Comparison of ENCODE assay signal across 1 cellular context in the genomic region with DNA sequence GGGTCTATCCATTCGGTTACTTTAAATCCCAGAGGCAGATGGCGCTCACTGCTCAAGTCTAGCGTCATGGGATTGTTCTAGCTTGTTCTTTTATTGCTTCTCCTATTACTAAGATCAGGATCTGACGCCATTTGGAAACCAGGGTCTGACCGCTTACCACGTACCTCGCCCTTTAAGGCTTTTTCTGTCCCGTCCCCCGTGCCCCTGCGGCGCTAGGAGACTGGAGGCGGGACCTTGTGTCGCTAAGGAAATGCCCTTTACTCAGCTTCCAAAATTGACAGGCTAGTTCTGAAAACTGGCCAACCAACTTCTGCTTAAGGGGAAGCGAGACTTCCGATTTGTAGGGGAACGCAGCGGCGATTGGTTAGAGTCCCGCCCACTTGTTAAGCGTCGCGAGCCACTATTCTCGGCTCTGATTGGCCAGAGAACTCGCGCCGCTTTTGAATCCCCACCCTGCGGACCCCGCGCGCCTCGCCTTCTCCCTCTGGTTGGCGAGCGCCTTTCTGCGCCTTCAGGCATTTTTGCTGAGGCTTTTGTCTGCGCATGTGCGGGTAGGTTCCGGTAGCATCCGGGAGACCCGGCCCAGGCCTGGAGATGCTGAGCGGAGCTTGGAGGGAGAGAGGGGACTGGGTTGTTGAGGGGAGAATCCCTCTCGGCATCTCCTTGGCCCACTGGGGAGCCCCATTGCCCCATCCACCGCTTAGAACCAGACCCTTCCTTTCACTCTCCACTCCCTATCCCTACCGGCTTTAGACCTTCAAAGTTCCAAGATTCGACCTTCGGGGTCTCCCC.
TF ChIP-seq lines count a peak whose summit lies in the region.

No MANE protein-coding gene starts in this region.

TF ChIP-seq in HepG2, 621 proteins besides CTCF, POLR2A, EP300 and RAD21 (continued from another document and continues in another):
- TF ChIP-seq, protein P1, sequence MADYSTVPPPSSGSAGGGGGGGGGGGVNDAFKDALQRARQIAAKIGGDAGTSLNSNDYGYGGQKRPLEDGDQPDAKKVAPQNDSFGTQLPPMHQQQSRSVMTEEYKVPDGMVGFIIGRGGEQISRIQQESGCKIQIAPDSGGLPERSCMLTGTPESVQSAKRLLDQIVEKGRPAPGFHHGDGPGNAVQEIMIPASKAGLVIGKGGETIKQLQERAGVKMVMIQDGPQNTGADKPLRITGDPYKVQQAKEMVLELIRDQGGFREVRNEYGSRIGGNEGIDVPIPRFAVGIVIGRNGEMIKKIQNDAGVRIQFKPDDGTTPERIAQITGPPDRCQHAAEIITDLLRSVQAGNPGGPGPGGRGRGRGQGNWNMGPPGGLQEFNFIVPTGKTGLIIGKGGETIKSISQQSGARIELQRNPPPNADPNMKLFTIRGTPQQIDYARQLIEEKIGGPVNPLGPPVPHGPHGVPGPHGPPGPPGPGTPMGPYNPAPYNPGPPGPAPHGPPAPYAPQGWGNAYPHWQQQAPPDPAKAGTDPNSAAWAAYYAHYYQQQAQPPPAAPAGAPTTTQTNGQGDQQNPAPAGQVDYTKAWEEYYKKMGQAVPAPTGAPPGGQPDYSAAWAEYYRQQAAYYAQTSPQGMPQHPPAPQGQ (CRISPR knock-in tag; IDR thresholded peaks at IDR 0.05; ENCODE audit: borderline replicate concordance): no peak
- TF ChIP-seq, protein P2, sequence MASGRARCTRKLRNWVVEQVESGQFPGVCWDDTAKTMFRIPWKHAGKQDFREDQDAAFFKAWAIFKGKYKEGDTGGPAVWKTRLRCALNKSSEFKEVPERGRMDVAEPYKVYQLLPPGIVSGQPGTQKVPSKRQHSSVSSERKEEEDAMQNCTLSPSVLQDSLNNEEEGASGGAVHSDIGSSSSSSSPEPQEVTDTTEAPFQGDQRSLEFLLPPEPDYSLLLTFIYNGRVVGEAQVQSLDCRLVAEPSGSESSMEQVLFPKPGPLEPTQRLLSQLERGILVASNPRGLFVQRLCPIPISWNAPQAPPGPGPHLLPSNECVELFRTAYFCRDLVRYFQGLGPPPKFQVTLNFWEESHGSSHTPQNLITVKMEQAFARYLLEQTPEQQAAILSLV (CRISPR knock-in tag; IDR thresholded peaks at IDR 0.05; ENCODE audit: borderline replicate concordance): peak; percentile 55; the same call in 1 of the 2 replicates
- no peak for TF ChIP-seq ZNF776 (CRISPR knock-in tag; IDR thresholded peaks at IDR 0.05)
- no peak for TF ChIP-seq DMAP1 (CRISPR knock-in tag; IDR thresholded peaks at IDR 0.05)
- peak; percentile 90 for TF ChIP-seq ATF1 (CRISPR knock-in tag; IDR thresholded peaks at IDR 0.05)
- TF ChIP-seq, protein P3, sequence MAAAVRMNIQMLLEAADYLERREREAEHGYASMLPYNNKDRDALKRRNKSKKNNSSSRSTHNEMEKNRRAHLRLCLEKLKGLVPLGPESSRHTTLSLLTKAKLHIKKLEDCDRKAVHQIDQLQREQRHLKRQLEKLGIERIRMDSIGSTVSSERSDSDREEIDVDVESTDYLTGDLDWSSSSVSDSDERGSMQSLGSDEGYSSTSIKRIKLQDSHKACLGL (CRISPR knock-in tag; IDR thresholded peaks at IDR 0.05): peak; percentile 81
- no peak for TF ChIP-seq ZC3H4 (CRISPR knock-in tag; IDR thresholded peaks at IDR 0.05; ENCODE audit: borderline replicate concordance)
- TF ChIP-seq, protein P4, sequence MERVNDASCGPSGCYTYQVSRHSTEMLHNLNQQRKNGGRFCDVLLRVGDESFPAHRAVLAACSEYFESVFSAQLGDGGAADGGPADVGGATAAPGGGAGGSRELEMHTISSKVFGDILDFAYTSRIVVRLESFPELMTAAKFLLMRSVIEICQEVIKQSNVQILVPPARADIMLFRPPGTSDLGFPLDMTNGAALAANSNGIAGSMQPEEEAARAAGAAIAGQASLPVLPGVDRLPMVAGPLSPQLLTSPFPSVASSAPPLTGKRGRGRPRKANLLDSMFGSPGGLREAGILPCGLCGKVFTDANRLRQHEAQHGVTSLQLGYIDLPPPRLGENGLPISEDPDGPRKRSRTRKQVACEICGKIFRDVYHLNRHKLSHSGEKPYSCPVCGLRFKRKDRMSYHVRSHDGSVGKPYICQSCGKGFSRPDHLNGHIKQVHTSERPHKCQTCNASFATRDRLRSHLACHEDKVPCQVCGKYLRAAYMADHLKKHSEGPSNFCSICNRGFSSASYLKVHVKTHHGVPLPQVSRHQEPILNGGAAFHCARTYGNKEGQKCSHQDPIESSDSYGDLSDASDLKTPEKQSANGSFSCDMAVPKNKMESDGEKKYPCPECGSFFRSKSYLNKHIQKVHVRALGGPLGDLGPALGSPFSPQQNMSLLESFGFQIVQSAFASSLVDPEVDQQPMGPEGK (CRISPR knock-in tag; IDR thresholded peaks at IDR 0.05): 0 out of 2 replicates have a peak, but pooled peaks have one; percentile 48
- TF ChIP-seq SATB2 (CRISPR knock-in tag; IDR thresholded peaks at IDR 0.05): 0 out of 2 replicates have a peak, but pooled peaks have one; percentile 36
- TF ChIP-seq ZNF235 (CRISPR knock-in tag; IDR thresholded peaks at IDR 0.05; ENCODE audit: borderline replicate concordance): peak; percentile 67; the same call in 1 of the 2 replicates
- peak; percentile 38 for TF ChIP-seq ASH2L (IDR thresholded peaks at IDR 0.05; ENCODE audit: insufficient read length, low read depth, low read length)
- peak; percentile 76 for TF ChIP-seq SALL1 (CRISPR knock-in tag; IDR thresholded peaks at IDR 0.05)
- TF ChIP-seq ZSCAN21 (CRISPR knock-in tag; IDR thresholded peaks at IDR 0.05; ENCODE audit: borderline replicate concordance): 0 out of 2 replicates have a peak, but pooled peaks have one; percentile 63
- TF ChIP-seq ZNF205 (CRISPR knock-in tag; IDR thresholded peaks at IDR 0.05): no peak
- TF ChIP-seq, protein P5, sequence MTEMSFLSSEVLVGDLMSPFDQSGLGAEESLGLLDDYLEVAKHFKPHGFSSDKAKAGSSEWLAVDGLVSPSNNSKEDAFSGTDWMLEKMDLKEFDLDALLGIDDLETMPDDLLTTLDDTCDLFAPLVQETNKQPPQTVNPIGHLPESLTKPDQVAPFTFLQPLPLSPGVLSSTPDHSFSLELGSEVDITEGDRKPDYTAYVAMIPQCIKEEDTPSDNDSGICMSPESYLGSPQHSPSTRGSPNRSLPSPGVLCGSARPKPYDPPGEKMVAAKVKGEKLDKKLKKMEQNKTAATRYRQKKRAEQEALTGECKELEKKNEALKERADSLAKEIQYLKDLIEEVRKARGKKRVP (CRISPR knock-in tag; IDR thresholded peaks at IDR 0.05): peak in 1 of 2 experiments; percentile 72; a peak in 2 of 4 replicates
- peak; percentile 80; the same call in 1 of the 2 replicates for TF ChIP-seq DR1 (CRISPR knock-in tag; IDR thresholded peaks at IDR 0.05)
- TF ChIP-seq, protein P6, sequence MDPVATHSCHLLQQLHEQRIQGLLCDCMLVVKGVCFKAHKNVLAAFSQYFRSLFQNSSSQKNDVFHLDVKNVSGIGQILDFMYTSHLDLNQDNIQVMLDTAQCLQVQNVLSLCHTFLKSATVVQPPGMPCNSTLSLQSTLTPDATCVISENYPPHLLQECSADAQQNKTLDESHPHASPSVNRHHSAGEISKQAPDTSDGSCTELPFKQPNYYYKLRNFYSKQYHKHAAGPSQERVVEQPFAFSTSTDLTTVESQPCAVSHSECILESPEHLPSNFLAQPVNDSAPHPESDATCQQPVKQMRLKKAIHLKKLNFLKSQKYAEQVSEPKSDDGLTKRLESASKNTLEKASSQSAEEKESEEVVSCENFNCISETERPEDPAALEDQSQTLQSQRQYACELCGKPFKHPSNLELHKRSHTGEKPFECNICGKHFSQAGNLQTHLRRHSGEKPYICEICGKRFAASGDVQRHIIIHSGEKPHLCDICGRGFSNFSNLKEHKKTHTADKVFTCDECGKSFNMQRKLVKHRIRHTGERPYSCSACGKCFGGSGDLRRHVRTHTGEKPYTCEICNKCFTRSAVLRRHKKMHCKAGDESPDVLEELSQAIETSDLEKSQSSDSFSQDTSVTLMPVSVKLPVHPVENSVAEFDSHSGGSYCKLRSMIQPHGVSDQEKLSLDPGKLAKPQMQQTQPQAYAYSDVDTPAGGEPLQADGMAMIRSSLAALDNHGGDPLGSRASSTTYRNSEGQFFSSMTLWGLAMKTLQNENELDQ (CRISPR knock-in tag; IDR thresholded peaks at IDR 0.05; ENCODE audit: borderline replicate concordance): no peak
- TF ChIP-seq SALL2 (CRISPR knock-in tag; IDR thresholded peaks at IDR 0.05): no peak
- TF ChIP-seq, protein P7, sequence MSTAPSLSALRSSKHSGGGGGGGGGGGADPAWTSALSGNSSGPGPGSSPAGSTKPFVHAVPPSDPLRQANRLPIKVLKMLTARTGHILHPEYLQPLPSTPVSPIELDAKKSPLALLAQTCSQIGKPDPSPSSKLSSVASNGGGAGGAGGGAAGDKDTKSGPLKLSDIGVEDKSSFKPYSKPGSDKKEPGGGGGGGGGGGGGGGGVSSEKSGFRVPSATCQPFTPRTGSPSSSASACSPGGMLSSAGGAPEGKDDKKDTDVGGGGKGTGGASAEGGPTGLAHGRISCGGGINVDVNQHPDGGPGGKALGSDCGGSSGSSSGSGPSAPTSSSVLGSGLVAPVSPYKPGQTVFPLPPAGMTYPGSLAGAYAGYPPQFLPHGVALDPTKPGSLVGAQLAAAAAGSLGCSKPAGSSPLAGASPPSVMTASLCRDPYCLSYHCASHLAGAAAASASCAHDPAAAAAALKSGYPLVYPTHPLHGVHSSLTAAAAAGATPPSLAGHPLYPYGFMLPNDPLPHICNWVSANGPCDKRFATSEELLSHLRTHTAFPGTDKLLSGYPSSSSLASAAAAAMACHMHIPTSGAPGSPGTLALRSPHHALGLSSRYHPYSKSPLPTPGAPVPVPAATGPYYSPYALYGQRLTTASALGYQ (CRISPR knock-in tag; IDR thresholded peaks at IDR 0.05): no peak
- peak; percentile 71; the same call in 1 of the 2 replicates for TF ChIP-seq ZNF780A (CRISPR knock-in tag; IDR thresholded peaks at IDR 0.05)
- no peak for TF ChIP-seq RBM39 (IDR thresholded peaks at IDR 0.05; ENCODE audit: low read depth, low read length, poor library complexity, severe bottlenecking)
- TF ChIP-seq, protein P8, sequence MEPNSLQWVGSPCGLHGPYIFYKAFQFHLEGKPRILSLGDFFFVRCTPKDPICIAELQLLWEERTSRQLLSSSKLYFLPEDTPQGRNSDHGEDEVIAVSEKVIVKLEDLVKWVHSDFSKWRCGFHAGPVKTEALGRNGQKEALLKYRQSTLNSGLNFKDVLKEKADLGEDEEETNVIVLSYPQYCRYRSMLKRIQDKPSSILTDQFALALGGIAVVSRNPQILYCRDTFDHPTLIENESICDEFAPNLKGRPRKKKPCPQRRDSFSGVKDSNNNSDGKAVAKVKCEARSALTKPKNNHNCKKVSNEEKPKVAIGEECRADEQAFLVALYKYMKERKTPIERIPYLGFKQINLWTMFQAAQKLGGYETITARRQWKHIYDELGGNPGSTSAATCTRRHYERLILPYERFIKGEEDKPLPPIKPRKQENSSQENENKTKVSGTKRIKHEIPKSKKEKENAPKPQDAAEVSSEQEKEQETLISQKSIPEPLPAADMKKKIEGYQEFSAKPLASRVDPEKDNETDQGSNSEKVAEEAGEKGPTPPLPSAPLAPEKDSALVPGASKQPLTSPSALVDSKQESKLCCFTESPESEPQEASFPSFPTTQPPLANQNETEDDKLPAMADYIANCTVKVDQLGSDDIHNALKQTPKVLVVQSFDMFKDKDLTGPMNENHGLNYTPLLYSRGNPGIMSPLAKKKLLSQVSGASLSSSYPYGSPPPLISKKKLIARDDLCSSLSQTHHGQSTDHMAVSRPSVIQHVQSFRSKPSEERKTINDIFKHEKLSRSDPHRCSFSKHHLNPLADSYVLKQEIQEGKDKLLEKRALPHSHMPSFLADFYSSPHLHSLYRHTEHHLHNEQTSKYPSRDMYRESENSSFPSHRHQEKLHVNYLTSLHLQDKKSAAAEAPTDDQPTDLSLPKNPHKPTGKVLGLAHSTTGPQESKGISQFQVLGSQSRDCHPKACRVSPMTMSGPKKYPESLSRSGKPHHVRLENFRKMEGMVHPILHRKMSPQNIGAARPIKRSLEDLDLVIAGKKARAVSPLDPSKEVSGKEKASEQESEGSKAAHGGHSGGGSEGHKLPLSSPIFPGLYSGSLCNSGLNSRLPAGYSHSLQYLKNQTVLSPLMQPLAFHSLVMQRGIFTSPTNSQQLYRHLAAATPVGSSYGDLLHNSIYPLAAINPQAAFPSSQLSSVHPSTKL (CRISPR knock-in tag; IDR thresholded peaks at IDR 0.05): 0 out of 2 replicates have a peak, but pooled peaks have one; percentile 8
- TF ChIP-seq, protein P9, sequence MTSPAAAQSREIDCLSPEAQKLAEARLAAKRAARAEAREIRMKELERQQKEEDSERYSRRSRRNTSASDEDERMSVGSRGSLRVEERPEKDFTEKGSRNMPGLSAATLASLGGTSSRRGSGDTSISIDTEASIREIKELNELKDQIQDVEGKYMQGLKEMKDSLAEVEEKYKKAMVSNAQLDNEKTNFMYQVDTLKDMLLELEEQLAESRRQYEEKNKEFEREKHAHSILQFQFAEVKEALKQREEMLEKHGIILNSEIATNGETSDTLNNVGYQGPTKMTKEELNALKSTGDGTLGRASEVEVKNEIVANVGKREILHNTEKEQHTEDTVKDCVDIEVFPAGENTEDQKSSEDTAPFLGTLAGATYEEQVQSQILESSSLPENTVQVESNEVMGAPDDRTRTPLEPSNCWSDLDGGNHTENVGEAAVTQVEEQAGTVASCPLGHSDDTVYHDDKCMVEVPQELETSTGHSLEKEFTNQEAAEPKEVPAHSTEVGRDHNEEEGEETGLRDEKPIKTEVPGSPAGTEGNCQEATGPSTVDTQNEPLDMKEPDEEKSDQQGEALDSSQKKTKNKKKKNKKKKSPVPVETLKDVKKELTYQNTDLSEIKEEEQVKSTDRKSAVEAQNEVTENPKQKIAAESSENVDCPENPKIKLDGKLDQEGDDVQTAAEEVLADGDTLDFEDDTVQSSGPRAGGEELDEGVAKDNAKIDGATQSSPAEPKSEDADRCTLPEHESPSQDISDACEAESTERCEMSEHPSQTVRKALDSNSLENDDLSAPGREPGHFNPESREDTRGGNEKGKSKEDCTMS (CRISPR knock-in tag; conservative IDR thresholded peaks at IDR 0.05): no peak
- peak; percentile 88; the same call in 1 of the 2 replicates for TF ChIP-seq ZNF749 (CRISPR knock-in tag; IDR thresholded peaks at IDR 0.05; ENCODE audit: borderline replicate concordance)
- TF ChIP-seq, protein P10, sequence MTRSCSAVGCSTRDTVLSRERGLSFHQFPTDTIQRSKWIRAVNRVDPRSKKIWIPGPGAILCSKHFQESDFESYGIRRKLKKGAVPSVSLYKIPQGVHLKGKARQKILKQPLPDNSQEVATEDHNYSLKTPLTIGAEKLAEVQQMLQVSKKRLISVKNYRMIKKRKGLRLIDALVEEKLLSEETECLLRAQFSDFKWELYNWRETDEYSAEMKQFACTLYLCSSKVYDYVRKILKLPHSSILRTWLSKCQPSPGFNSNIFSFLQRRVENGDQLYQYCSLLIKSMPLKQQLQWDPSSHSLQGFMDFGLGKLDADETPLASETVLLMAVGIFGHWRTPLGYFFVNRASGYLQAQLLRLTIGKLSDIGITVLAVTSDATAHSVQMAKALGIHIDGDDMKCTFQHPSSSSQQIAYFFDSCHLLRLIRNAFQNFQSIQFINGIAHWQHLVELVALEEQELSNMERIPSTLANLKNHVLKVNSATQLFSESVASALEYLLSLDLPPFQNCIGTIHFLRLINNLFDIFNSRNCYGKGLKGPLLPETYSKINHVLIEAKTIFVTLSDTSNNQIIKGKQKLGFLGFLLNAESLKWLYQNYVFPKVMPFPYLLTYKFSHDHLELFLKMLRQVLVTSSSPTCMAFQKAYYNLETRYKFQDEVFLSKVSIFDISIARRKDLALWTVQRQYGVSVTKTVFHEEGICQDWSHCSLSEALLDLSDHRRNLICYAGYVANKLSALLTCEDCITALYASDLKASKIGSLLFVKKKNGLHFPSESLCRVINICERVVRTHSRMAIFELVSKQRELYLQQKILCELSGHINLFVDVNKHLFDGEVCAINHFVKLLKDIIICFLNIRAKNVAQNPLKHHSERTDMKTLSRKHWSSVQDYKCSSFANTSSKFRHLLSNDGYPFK (CRISPR knock-in tag; IDR thresholded peaks at IDR 0.05; ENCODE audit: borderline replicate concordance): peak; percentile 61; the same call in 1 of the 2 replicates
- no peak for TF ChIP-seq EEA1 (CRISPR knock-in tag; IDR thresholded peaks at IDR 0.05; ENCODE audit: borderline replicate concordance)
- TF ChIP-seq ZNF644 (CRISPR knock-in tag; IDR thresholded peaks at IDR 0.05; ENCODE audit: low read depth): no peak
- TF ChIP-seq PAF1 (CRISPR knock-in tag; IDR thresholded peaks at IDR 0.05): no peak
- no peak for TF ChIP-seq RORA (CRISPR knock-in tag; IDR thresholded peaks at IDR 0.05)
- TF ChIP-seq YY1 (IDR thresholded peaks at IDR 0.05; ENCODE audit: insufficient read depth, insufficient replicate concordance, low read depth, low read length): peak; percentile 5
